Comparison of ENCODE assay signal across 9 cellular contexts in the genomic region with DNA sequence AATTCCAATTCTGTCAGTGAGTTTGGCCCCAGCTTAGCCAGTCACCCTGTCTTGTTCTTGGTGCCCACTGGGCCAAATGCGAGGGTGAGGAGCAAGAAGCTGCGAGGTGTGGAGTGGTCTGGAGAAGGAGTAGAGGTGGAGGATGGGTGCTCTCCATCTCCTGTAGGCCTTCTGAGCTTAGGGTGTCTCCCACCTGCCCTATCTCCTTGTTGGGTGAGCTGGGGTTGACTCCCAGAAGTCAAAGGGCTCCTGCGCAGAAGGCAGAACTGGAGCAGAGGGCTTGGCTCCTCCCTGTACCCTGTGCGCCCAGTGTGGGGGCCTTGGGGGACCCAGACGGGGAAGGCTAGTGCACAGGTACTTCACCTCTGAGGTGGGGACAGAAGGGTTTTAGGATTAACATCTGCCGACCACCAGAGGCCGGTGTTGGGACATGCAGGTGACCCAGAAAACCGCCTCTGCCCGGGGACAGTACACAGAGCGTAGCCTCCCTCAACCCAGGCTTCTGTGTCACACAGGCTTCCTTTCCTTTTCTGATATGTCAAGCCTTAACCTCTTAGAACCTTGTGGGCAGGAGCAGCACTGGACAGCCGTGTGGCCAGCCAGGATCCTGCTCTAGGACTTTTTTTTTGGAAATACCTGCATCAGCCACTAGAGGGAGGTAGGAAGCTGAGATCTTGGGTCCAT. TPM values are rescaled to one million over a fixed set of nuclear protein-coding genes. Genes with fewer than 3 reads are reported as not detected.
A peak's percentile ranks its signal among the peaks of the same experiment; 100 is the strongest.
DNase-seq lines count a peak whose midpoint lies in the region; FAIRE-seq and TF ChIP-seq lines count a peak whose summit lies in the region.
"Had no signal": no experiment of that assay in that cellular context is flagged by ENCODE, and none has a peak within 500 bp of the region (broad histone marks: within the 10 kb centered on the region; RNA-seq: fewer than 3 reads in every experiment).

No MANE protein-coding gene starts in this region.

- H3K36me3 ChIP-seq in ES-I3 (ENCODE audit: insufficient read depth, low read length) (no peaks in the 10 kb centered on the region), HEK293 (ENCODE audit: control insufficient read depth in 2 of 2, insufficient read depth in 1 of 2, low read length in 2 of 2) (no peaks in the 10 kb centered on the region), endodermal cell (ENCODE audit: control insufficient read depth, insufficient read depth, low read length) (no peaks in the 10 kb centered on the region), transverse colon (no peaks in the 10 kb centered on the region)

- CTCF ChIA-PET in HEK293 (lab: Yijun Ruan, JAX), result interaction anchor here (0.6 to 3.9 kb wide), 65 partner anchors 11 to 1336 kb away, joined by 3 to 46 read pairs (median 4); a partner anchor contains a TSS

- no peaks in the 10 kb centered on the region for H3K36me3 Mint-ChIP-seq in endodermal cell (ENCODE audit: low read depth)

- POLR2A ChIA-PET in HEK293 (lab: Yijun Ruan, JAX), result interaction anchor here (1.0 to 1.1 kb wide), 2 partner anchors 40 to 294 kb away, joined by 3 read pairs; no protein-coding TSS in a partner anchor

- no peak overlapping the region for H3K27ac Mint-ChIP-seq in endodermal cell

- intact Hi-C loops in transverse colon (cut with DNase I; ENCODE audit: low total_unique reads), result no loop called here

- TF ChIP-seq POLR2A in transverse colon (IDR thresholded peaks at IDR 0.05) (no peak), GM12891 (IDR thresholded peaks at IDR 0.05; ENCODE audit: low read depth, low read length) (no peak)

- peaks cover 5% of the 10 kb centered on the region for H3K9me3 Mint-ChIP-seq in endodermal cell

- H3K9ac ChIP-seq in ES-I3 (ENCODE audit: low read depth, low read length) (peak overlapping the region; percentile 30; the same call in 1 of the 2 replicates), endodermal cell (ENCODE audit: extremely low read depth, low read length, poor library complexity, severe bottlenecking) (no peak overlapping the region)

- H3K4me1 Mint-ChIP-seq in endodermal cell, result no peaks in the 10 kb centered on the region

- H3K9me3 ChIP-seq in ES-I3 (ENCODE audit: control insufficient read depth, insufficient read depth, low read length) (no peaks in the 10 kb centered on the region), HEK293 (ENCODE audit: control insufficient read depth, insufficient read depth, low read depth, low read length) (no peaks in the 10 kb centered on the region), endodermal cell (ENCODE audit: control insufficient read depth, low read length) (peaks cover 1% of the 10 kb centered on the region), transverse colon (peaks cover 0 to 2% of the 10 kb centered on the region in 2 donors)

- peak overlapping the region; percentile 25 for H3K4me3 Mint-ChIP-seq in endodermal cell

- peak overlapping the region; percentile 32 for H3K4me3 ChIP-seq in HEK293 (ENCODE audit: low read depth, low read length)
- peak overlapping the region; percentile 67 for H3K4me3 ChIP-seq in endodermal cell (ENCODE audit: low read length)
- no peak overlapping the region for H3K4me3 ChIP-seq in transverse colon

- H3K27ac ChIP-seq in HEK293 (ENCODE audit: extremely low read depth, low read depth, low read length), result no peak overlapping the region
- H3K27ac ChIP-seq in endodermal cell (ENCODE audit: low read depth, low read length), result no peak overlapping the region
- no peak overlapping the region for H3K27ac ChIP-seq in transverse colon

- DNase-seq in NCI-H2107 (lab: John Stamatoyannopoulos, UW), result peak; percentile 14
- DNase-seq in activated CD4-positive, alpha-beta T cell treated with anti-CD3 and anti-CD28 coated beads for 4 hours, result peak; percentile 12 to 44
- peak; percentile 82 for DNase-seq in endodermal cell
- peak; percentile 63 for DNase-seq in midbrain (lab: John Stamatoyannopoulos, UW)
- DNase-seq in transverse colon, result peak; percentile 17
- no peak for DNase-seq in GM12891 (ENCODE audit: insufficient read length, low spot score)

- WGBS in endodermal cell (ENCODE audit: insufficient coverage in 1 of 2, insufficient read length in 1 of 2), 2 experiments, result 0 to 37% methylated on average over 1 to 11 of the region's 11 CpGs
- WGBS in transverse colon (ENCODE audit: low coverage in 1 of 2), 2 donors, result 41% methylated on average over 11 of the region's 11 CpGs; no CpG with 5 or more reads in 1 of the 2 donors

- TF ChIP-seq EP300 in transverse colon (IDR thresholded peaks at IDR 0.05; ENCODE audit: low read depth), result no peak

- FAIRE-seq in GM12891 (lab: Jason Lieb, UNC), result no peak
- FAIRE-seq: colon had no signal

- H3K27me3 ChIP-seq in endodermal cell (ENCODE audit: control insufficient read depth, insufficient read depth, low read length, poor library complexity, severe bottlenecking) (peaks cover 6% of the 10 kb centered on the region), transverse colon (no peaks in the 10 kb centered on the region)

- H3K4me1 ChIP-seq in ES-I3 (ENCODE audit: insufficient read depth, low read length) (no peaks in the 10 kb centered on the region), HEK293 (ENCODE audit: control insufficient read depth, insufficient read depth, low read length) (no peaks in the 10 kb centered on the region), endodermal cell (ENCODE audit: control insufficient read depth, insufficient read depth, low read length) (no peaks in the 10 kb centered on the region), transverse colon (peaks cover 0 to 7% (median 0%) of the 10 kb centered on the region in 4 donors)

- in situ Hi-C loops in transverse colon (cut with MboI; ENCODE audit: low pct_ligation_motif_present in 1 of 4, low pct_unique_long_range_greater_than_20kb in 1 of 4, low sequenced_read_pairs in 3 of 4), result loop anchor here in 1 of 4 donors (25.0 kb wide), 1 partner anchor 264 kb away; a partner anchor contains a TSS

- TF ChIP-seq CTCF in HEK293 (tag by site-specific recombination; IDR thresholded peaks at IDR 0.05) (peak; percentile 91), endodermal cell (conservative IDR thresholded peaks at IDR 0.05) (peak; percentile 97), transverse colon (IDR thresholded peaks at IDR 0.05) (peak; percentile 83 to 91 (median 88))

- H3K27me3 Mint-ChIP-seq in endodermal cell (ENCODE audit: insufficient read depth), result peaks cover 3% of the 10 kb centered on the region

TF ChIP-seq in HEK293, 187 proteins besides CTCF, POLR2A, EP300 and RAD21 (continues in another document):
- TF ChIP-seq, protein P1, sequence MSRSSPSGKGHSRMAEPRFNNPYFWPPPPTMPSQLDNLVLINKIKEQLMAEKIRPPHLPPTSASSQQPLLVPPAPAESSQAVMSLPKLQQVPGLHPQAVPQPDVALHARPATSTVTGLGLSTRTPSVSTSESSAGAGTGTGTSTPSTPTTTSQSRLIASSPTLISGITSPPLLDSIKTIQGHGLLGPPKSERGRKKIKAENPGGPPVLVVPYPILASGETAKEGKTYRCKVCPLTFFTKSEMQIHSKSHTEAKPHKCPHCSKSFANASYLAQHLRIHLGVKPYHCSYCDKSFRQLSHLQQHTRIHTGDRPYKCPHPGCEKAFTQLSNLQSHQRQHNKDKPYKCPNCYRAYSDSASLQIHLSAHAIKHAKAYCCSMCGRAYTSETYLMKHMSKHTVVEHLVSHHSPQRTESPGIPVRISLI (tag by site-specific recombination; IDR thresholded peaks at IDR 0.05), result peak; percentile 92
- TF ChIP-seq ZNF2 (tag by site-specific recombination; IDR thresholded peaks at IDR 0.05), result peak; percentile 67; the same call in 1 of the 2 replicates
- no peak for TF ChIP-seq ZNF792 (tag by site-specific recombination; IDR thresholded peaks at IDR 0.05)

TF ChIP-seq in GM12891, 5 proteins besides CTCF, POLR2A, EP300 and RAD21:
- no peak for TF ChIP-seq POLR2AphosphoS5 (IDR thresholded peaks at IDR 0.05; ENCODE audit: low read depth, low read length)
- no peak for TF ChIP-seq POU2F2 (IDR thresholded peaks at IDR 0.05; ENCODE audit: low read depth, low read length)

RNA-seq across cellular contexts. Expression of a gene that starts 16.9 kb away (rescaled TPM):
- total RNA-seq in endodermal cell, result not detected
- polyA plus RNA-seq in endodermal cell (2013, experiment 1 of 2), result not detected
- not detected for polyA plus RNA-seq in endodermal cell (2013, experiment 2 of 2)
- total RNA-seq in transverse colon, result not detected
- not detected for polyA plus RNA-seq in GM12891 (2012; ENCODE audit: low read depth, missing spikeins)

RNA-seq across cellular contexts. Expression of a gene that starts 30.3 kb away (rescaled TPM):
- total RNA-seq in endodermal cell (10 to 100 TPM; 49.7 to 50.7 TPM), transverse colon (10 to 100 TPM; 35.8 to 47.5 (median 41.3) TPM)
- polyA plus RNA-seq in endodermal cell (2013, experiment 1 of 2), result 25.1 TPM
- 29.1 TPM for polyA plus RNA-seq in endodermal cell (2013, experiment 2 of 2)
- 24.3 TPM for polyA plus RNA-seq in GM12891 (2012; ENCODE audit: low read depth, missing spikeins)

RNA-seq across cellular contexts. Expression of a gene that starts 35.9 kb away (rescaled TPM):
- total RNA-seq in endodermal cell (1 to 10 TPM; 5.6 to 7.3 TPM), transverse colon (10 to 100 TPM; 40.8 to 86.9 (median 65.5) TPM)
- 2.2 TPM for polyA plus RNA-seq in endodermal cell (2013, experiment 1 of 2)
- 4.5 TPM for polyA plus RNA-seq in endodermal cell (2013, experiment 2 of 2)
- 30.8 TPM for polyA plus RNA-seq in GM12891 (2012; ENCODE audit: low read depth, missing spikeins)

Comparison
In these comparisons a context has a peak if more than half of its experiments do, and no peak if none do; other contexts are left out.
1. H3K4me3 ChIP-seq: peak in HEK293 (single experiment) and endodermal cell (single experiment); none in transverse colon (0 of 4).
2. RNA of a gene that starts 35.9 kb away (total RNA-seq): 40.8 to 86.9 TPM in transverse colon; 5.6 to 7.3 TPM in endodermal cell; every median in the first group is over 4 times any median in the second.
3. Peak in every context shown above with its lines, with median percentiles within 50 percentile points of each other: CTCF ChIP-seq.